Comparison of ENCODE assay signal across 2 cellular contexts in the genomic region with DNA sequence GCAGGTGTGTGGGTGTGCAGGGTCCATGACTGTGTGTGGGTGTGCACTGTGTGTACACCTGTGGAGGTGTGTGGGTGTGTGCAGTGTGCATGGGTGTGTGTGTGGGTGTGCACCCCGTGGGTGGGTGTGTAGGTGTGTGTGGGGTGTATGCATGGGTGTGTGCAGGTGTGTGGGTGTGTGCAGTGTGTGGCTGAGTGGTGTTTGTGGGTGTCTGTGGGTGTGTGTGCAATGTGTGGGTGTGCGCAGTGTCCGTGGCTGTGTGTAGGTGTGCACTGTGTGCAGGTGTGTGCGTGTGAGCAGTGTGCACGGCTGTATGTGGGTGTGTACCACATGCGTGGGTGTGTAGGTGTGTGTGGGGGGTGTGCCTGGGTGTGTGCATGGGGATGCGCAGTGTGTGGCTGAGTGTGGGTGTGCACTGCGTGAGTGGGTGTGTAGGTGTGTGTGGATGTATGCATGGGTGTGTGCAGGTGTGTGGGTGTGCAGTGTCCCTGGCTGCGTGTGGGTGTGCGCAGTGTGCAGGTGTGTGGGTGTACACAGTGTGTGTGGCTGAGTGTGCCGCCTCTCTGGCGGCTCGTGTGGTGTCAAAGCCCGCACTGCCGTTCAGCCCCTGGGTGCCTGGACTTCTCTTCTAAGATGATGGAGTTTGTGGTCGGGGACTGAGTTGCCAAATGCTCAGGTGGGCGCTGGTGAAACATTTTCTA.
TF ChIP-seq lines count a peak whose summit lies in the region.

No MANE protein-coding gene starts in this region.

TF ChIP-seq in H1, 55 proteins besides CTCF, POLR2A, EP300 and RAD21:
- TF ChIP-seq EZH2 (IDR thresholded peaks at IDR 0.05; ENCODE audit: low read depth, low read length, severe bottlenecking) (no peak), SP1 (IDR thresholded peaks at IDR 0.05; ENCODE audit: low read depth, low read length) (no peak), SIN3A (conservative IDR thresholded peaks at IDR 0.05 in 1 of 2, IDR thresholded peaks at IDR 0.05 in 1 of 2; ENCODE audit: low read depth in 1 of 2, low read length in 2 of 2) (no peak), SP2 (IDR thresholded peaks at IDR 0.05; ENCODE audit: low read length) (no peak), HDAC2 (IDR thresholded peaks at IDR 0.05; ENCODE audit: borderline replicate concordance in 1 of 2, low read depth in 2 of 2, low read length in 2 of 2) (no peak), FOSL1 (IDR thresholded peaks at IDR 0.05; ENCODE audit: insufficient read depth, low read depth, low read length) (no peak), KDM5A (IDR thresholded peaks at IDR 0.05; ENCODE audit: low read length) (no peak), SIX5 (IDR thresholded peaks at IDR 0.05; ENCODE audit: low read depth, low read length) (no peak), CREB1 (IDR thresholded peaks at IDR 0.05) (no peak), SP4 (IDR thresholded peaks at IDR 0.05; ENCODE audit: low read length) (no peak), SAP30 (IDR thresholded peaks at IDR 0.05; ENCODE audit: insufficient read depth, insufficient replicate concordance, low read length) (no peak), RFX5 (IDR thresholded peaks at IDR 0.05; ENCODE audit: borderline replicate concordance, low read depth, low read length) (no peak), RXRA (IDR thresholded peaks at IDR 0.05; ENCODE audit: insufficient read depth, low read depth, low read length) (no peak), TAF1 (IDR thresholded peaks at IDR 0.05; ENCODE audit: low read depth, low read length) (no peak), TEAD4 (IDR thresholded peaks at IDR 0.05; ENCODE audit: low read depth, low read length) (no peak), MAFK (IDR thresholded peaks at IDR 0.05; ENCODE audit: low read depth, low read length) (no peak), CHD2 (IDR thresholded peaks at IDR 0.05; ENCODE audit: low read length) (no peak), GTF2F1 (IDR thresholded peaks at IDR 0.05; ENCODE audit: borderline replicate concordance, low read depth, low read length) (no peak), BRCA1 (IDR thresholded peaks at IDR 0.05; ENCODE audit: low read depth, low read length) (no peak)
- TF ChIP-seq, protein P1, sequence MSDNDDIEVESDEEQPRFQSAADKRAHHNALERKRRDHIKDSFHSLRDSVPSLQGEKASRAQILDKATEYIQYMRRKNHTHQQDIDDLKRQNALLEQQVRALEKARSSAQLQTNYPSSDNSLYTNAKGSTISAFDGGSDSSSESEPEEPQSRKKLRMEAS (IDR thresholded peaks at IDR 0.05) = no peak
TF ChIP-seq in H1: peak in this region for 0.

TF ChIP-seq in neural cell, 6 proteins besides CTCF, POLR2A, EP300 and RAD21 (continued from another document):
- TF ChIP-seq POLR2AphosphoS5 (IDR thresholded peaks at IDR 0.05) = peak; percentile 21
- no peak for TF ChIP-seq EZH2 (IDR thresholded peaks at IDR 0.05; ENCODE audit: borderline replicate concordance, insufficient read depth, low read length, poor library complexity, severe bottlenecking)
- no peak for TF ChIP-seq REST (IDR thresholded peaks at IDR 0.05; ENCODE audit: borderline replicate concordance)
- no peak for TF ChIP-seq TAF1 (IDR thresholded peaks at IDR 0.05; ENCODE audit: low read depth)
- no peak for TF ChIP-seq MXI1 (conservative IDR thresholded peaks at IDR 0.05; ENCODE audit: poor library complexity, severe bottlenecking)
TF ChIP-seq in neural cell: peak in this region for 1.
